ENCODE assay signal across 16 cellular contexts in genomic region chr12:108367436-108367835, GRCh38. TPM values are rescaled to one million over a fixed set of nuclear protein-coding genes. Genes with fewer than 3 reads are reported as not detected.
DNase-seq lines count a peak whose midpoint lies in the region; ATAC-seq and TF ChIP-seq lines count a peak whose summit lies in the region.
"Had no signal": no experiment of that assay in that cellular context is flagged by ENCODE, and none has a peak within 500 bp of the region (broad histone marks: within the 10 kb centered on the region; RNA-seq: fewer than 3 reads in every experiment).

No MANE protein-coding gene starts in this region.

- ATAC-seq in left cardiac atrium (peak in 1 of 2 donors; percentile 58), GM21515 (IDR thresholded peaks at IDR 0.05; ENCODE audit: unreplicated experiment) (no peak)

- H3K27me3 ChIP-seq in suprapubic skin, result no peaks in the 10 kb centered on the region
- H3K27me3 ChIP-seq: stomach had no signal

- CTCF ChIA-PET in HEK293 (lab: Yijun Ruan, JAX), result no interaction called here

- DNase-seq in SKM-1 treated with dmso at 0.1 percent for 144 hours (lab: John Stamatoyannopoulos, UW; ENCODE audit: unreplicated experiment) (peak; percentile 13), left cardiac atrium (peak; percentile 26), suprapubic skin (ENCODE audit: low spot score in 2 of 2) (peak; percentile 68 to 79), COR-L47 (lab: John Stamatoyannopoulos, UW) (no peak), NCI-H2029 treated with DMSO at 0.1 percent for 48 hours (lab: John Stamatoyannopoulos, UW) (no peak)
- DNase-seq: activated B cell treated with CpG ODN at 0.5 μM for 24 hours; activated T-cell treated with anti-CD3 and anti-CD28 coated beads for 4 hours; DMS153; effector CD8-positive, alpha-beta T cell; HFFc6; NCI-H2227 treated with DMSO at 0.1 percent for 48 hours; stimulated activated CD4-positive, alpha-beta T cell treated with anti-CD3 and anti-CD28 coated beads, Interleukin-4, amount 100 ng/mL, for 4 hours; stomach had no signal

- H3K36me3 ChIP-seq in HEK293 (ENCODE audit: control insufficient read depth in 2 of 2, insufficient read depth in 1 of 2, low read length in 2 of 2), result no peaks in the 10 kb centered on the region
- H3K36me3 ChIP-seq in suprapubic skin, result no peaks in the 10 kb centered on the region
- H3K36me3 ChIP-seq: stomach had no signal

- POLR2A ChIA-PET in HEK293 (lab: Yijun Ruan, JAX), result no interaction called here

- TF ChIP-seq EP300 in suprapubic skin (IDR thresholded peaks at IDR 0.05), result no peak

- H3K4me1 ChIP-seq in HEK293 (ENCODE audit: control insufficient read depth, insufficient read depth, low read length) (no peaks in the 10 kb centered on the region), suprapubic skin (no peaks in the 10 kb centered on the region)

- intact Hi-C loops in left cardiac atrium (cut with DNase I), result no loop called here

- 62% methylated on average over 3 of the region's 7 CpGs for WGBS in suprapubic skin

- H3K4me3 ChIP-seq in HEK293 (ENCODE audit: low read depth, low read length) (no peak overlapping the region), suprapubic skin (no peak overlapping the region)
- H3K4me3 ChIP-seq: stomach had no signal

- H3K9me3 ChIP-seq in HEK293 (ENCODE audit: control insufficient read depth, insufficient read depth, low read depth, low read length) (no peaks in the 10 kb centered on the region), suprapubic skin (no peaks in the 10 kb centered on the region)
- H3K9me3 ChIP-seq: stomach had no signal

- H3K27ac ChIP-seq in HEK293 (ENCODE audit: extremely low read depth, low read depth, low read length) (no peak overlapping the region), suprapubic skin (no peak overlapping the region)
- H3K27ac ChIP-seq: stomach had no signal

- TF ChIP-seq POLR2A in suprapubic skin (IDR thresholded peaks at IDR 0.05), result no peak

- no peak for TF ChIP-seq CTCF in HEK293 (tag by site-specific recombination; IDR thresholded peaks at IDR 0.05)
- TF ChIP-seq CTCF in suprapubic skin (IDR thresholded peaks at IDR 0.05), result no peak

TF ChIP-seq in HEK293, 187 proteins besides CTCF, POLR2A, EP300 and RAD21:
- TF ChIP-seq ZFHX2 (tag by site-specific recombination; conservative IDR thresholded peaks at IDR 0.05), result peak; percentile 33
- TF ChIP-seq, protein P1, sequence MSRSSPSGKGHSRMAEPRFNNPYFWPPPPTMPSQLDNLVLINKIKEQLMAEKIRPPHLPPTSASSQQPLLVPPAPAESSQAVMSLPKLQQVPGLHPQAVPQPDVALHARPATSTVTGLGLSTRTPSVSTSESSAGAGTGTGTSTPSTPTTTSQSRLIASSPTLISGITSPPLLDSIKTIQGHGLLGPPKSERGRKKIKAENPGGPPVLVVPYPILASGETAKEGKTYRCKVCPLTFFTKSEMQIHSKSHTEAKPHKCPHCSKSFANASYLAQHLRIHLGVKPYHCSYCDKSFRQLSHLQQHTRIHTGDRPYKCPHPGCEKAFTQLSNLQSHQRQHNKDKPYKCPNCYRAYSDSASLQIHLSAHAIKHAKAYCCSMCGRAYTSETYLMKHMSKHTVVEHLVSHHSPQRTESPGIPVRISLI (tag by site-specific recombination; IDR thresholded peaks at IDR 0.05), result no peak
- TF ChIP-seq EGR2 (tag by site-specific recombination; IDR thresholded peaks at IDR 0.05; ENCODE audit: low read depth), result 0 out of 2 replicates have a peak, but pooled peaks have one; percentile 30
- no peak for TF ChIP-seq HIC1 (tag by site-specific recombination; IDR thresholded peaks at IDR 0.05)
- no peak for TF ChIP-seq ZNF518A (tag by site-specific recombination; conservative IDR thresholded peaks at IDR 0.05; ENCODE audit: low read depth)

RNA-seq across cellular contexts. Expression of gene CMKLR1, which starts 28.3 kb away (rescaled TPM):
- total RNA-seq in left cardiac atrium, result 10 to 100 TPM; 11.3 to 16.1 TPM
- total RNA-seq in suprapubic skin, result 1 to 10 TPM; 2.1 to 5.2 (median 3.4) TPM
- total RNA-seq: HFFc6, progenitor cell of endocrine pancreas had no signal

Comparison
In these comparisons a context has a peak if more than half of its experiments do, and no peak if none do; other contexts are left out.
1. DNase-seq: peak in SKM-1 treated with dmso at 0.1 percent for 144 hours (single experiment), left cardiac atrium (single experiment) and suprapubic skin (2 of 2); none in COR-L47 (single experiment) and NCI-H2029 treated with DMSO at 0.1 percent for 48 hours (single experiment).